16 cellular contexts compared by ENCODE assay signal in genomic region chr2:237594514-237594871, GRCh38. TPM values are rescaled to one million over a fixed set of nuclear protein-coding genes. Genes with fewer than 3 reads are reported as not detected.
DNase-seq lines count a peak whose midpoint lies in the region; ATAC-seq and TF ChIP-seq lines count a peak whose summit lies in the region.
"Had no signal": no experiment of that assay in that cellular context is flagged by ENCODE, and none has a peak within 500 bp of the region (broad histone marks: within the 10 kb centered on the region; RNA-seq: fewer than 3 reads in every experiment).

No MANE protein-coding gene starts in this region.

- peak overlapping the region; percentile 14; the same call in 1 of the 2 replicates for H3K9ac ChIP-seq in HUES64 (ENCODE audit: low read depth, low read length)
- H3K9ac ChIP-seq: SK-N-SH had no signal

- peaks cover 30% of the 10 kb centered on the region for H3F3A ChIP-seq in PC-9 (ENCODE audit: insufficient read depth, low read depth)

- H3K27me3 ChIP-seq in HUES64 (ENCODE audit: insufficient read depth, low read length) (0 out of 2 replicates have a peak, but pooled peaks cover 3% of the 10 kb centered on the region), left lung (no peaks in the 10 kb centered on the region), spleen (replicated peaks in 1 of 7) (no peaks in the 10 kb centered on the region), PC-9 (ENCODE audit: insufficient read depth, low read depth) (no peaks in the 10 kb centered on the region)

- no peak for DNase-seq in chondrocyte (ENCODE audit: low spot score)
- no peak for DNase-seq in left lung
- peak; percentile 41 for DNase-seq in spleen
- DNase-seq in RWPE1 (ENCODE audit: low spot score), result no peak
- no peak for DNase-seq in PC-9
- no peak for DNase-seq in Calu3
- DNase-seq in NCI-H446 (lab: John Stamatoyannopoulos, UW), result no peak
- DNase-seq: left colon; occipital lobe; SK-N-SH; stimulated activated CD4-positive, alpha-beta T cell treated with anti-CD3 and anti-CD28 coated beads, Interleukin-2, amount 100 ng/mL, for 24 hours; stimulated activated naive B cell treated with anti-CD40 and anti-IgM and Interleukin-4, amounts not matched to agents 10 μg/mL and 1 μg/mL and 100 μg/mL, for 72 hours had no signal

- no peaks in the 10 kb centered on the region for H3K36me3 ChIP-seq in HUES64 (ENCODE audit: insufficient read depth, low read length)
- no peaks in the 10 kb centered on the region for H3K36me3 ChIP-seq in left lung
- H3K36me3 ChIP-seq in spleen, result no peaks in the 10 kb centered on the region
- H3K36me3 ChIP-seq in PC-9 (ENCODE audit: low read depth), result no peaks in the 10 kb centered on the region

- H3K36me3 Mint-ChIP-seq in chondrocyte (ENCODE audit: low read depth) (no peaks in the 10 kb centered on the region), Calu3 (ENCODE audit: insufficient read depth, unreplicated experiment) (peaks cover 36% of the 10 kb centered on the region)
- H3K36me3 Mint-ChIP-seq: activated naive CD8-positive, alpha-beta T cell; stimulated activated naive B cell treated with anti-CD40 and anti-IgM and Interleukin-4, amounts not matched to agents 10 μg/mL and 1 μg/mL and 100 μg/mL, for 72 hours had no signal

- H2AFZ ChIP-seq in PC-9, result no peak overlapping the region

- peak; percentile 9 for TF ChIP-seq CTCF in chondrocyte (IDR thresholded peaks at IDR 0.05)
- TF ChIP-seq CTCF in left lung (IDR thresholded peaks at IDR 0.05), result no peak
- TF ChIP-seq CTCF in spleen (IDR thresholded peaks at IDR 0.05 in 8 of 11, conservative IDR thresholded peaks at IDR 0.05 in 3 of 11), result no peak
- TF ChIP-seq CTCF in RWPE1 (conservative IDR thresholded peaks at IDR 0.05; ENCODE audit: low read depth), result no peak
- TF ChIP-seq CTCF in PC-9 (conservative IDR thresholded peaks at IDR 0.05), result no peak
- no peak for TF ChIP-seq CTCF in Calu3 (IDR thresholded peaks at IDR 0.05; ENCODE audit: unreplicated experiment)

- no TSS peak for BruUV-seq in PC-9 (replicated peaks; lab: Mats Ljungman, UMichigan)
- BruUV-seq in Calu3 (replicated peaks; lab: Mats Ljungman, UMichigan), result no TSS peak

- peak overlapping the region; percentile 63; the same call in 1 of the 2 replicates for H3K27ac ChIP-seq in HUES64 (ENCODE audit: low read depth, low read length)
- H3K27ac ChIP-seq in left lung, result peak overlapping the region; percentile 51 to 65
- H3K27ac ChIP-seq in spleen, result no peak overlapping the region
- no peak overlapping the region for H3K27ac ChIP-seq in RWPE1
- H3K27ac ChIP-seq in PC-9, result no peak overlapping the region

- H3K27ac Mint-ChIP-seq in chondrocyte (ENCODE audit: unreplicated experiment) (peak overlapping the region; percentile 90), Calu3 (ENCODE audit: unreplicated experiment) (no peak overlapping the region)
- H3K27ac Mint-ChIP-seq: activated naive CD8-positive, alpha-beta T cell; stimulated activated naive B cell treated with anti-CD40 and anti-IgM and Interleukin-4, amounts not matched to agents 10 μg/mL and 1 μg/mL and 100 μg/mL, for 72 hours had no signal

- CTCF ChIA-PET in RWPE1 (lab: Yijun Ruan, JAX) (no interaction called here), PC-9 (lab: Charles Lee) (no interaction called here), Calu3 (lab: Charles Lee) (no interaction called here)

- peaks cover 13% of the 10 kb centered on the region for H3K79me2 ChIP-seq in PC-9 (ENCODE audit: low read depth)

- 20% methylated on average over 5 of the region's 5 CpGs for WGBS in HUES64
- WGBS in spleen, 5 donors, result 69 to 91% (median 76%) methylated on average over 5 of the region's 5 CpGs

- H3K4me1 ChIP-seq in HUES64 (ENCODE audit: insufficient read depth, low read length), result peaks cover 33% of the 10 kb centered on the region
- peaks cover 3 to 25% of the 10 kb centered on the region in 2 donors for H3K4me1 ChIP-seq in left lung
- H3K4me1 ChIP-seq in spleen, result peaks cover 0 to 18% (median 12%) of the 10 kb centered on the region in 6 donors
- peaks cover 10% of the 10 kb centered on the region for H3K4me1 ChIP-seq in PC-9 (replicated peaks; ENCODE audit: insufficient read depth)

- H3K4me2 ChIP-seq in PC-9, result no peak overlapping the region
- H3K4me2 ChIP-seq: SK-N-SH had no signal

- H3K9me2 ChIP-seq in PC-9 (ENCODE audit: insufficient read depth), result no peaks in the 10 kb centered on the region
- H3K9me2 ChIP-seq: SK-N-SH had no signal

- POLR2A ChIA-PET in RWPE1 (lab: Yijun Ruan, JAX; ENCODE audit: low non-redundant PET), result no interaction called here
- POLR2A ChIA-PET in PC-9 (lab: Charles Lee; ENCODE audit: unreplicated experiment), result no interaction called here

- H3K9me3 Mint-ChIP-seq in chondrocyte (ENCODE audit: low read depth) (no peaks in the 10 kb centered on the region), Calu3 (ENCODE audit: low read depth, unreplicated experiment) (no peaks in the 10 kb centered on the region)
- H3K9me3 Mint-ChIP-seq: stimulated activated naive B cell treated with anti-CD40 and anti-IgM and Interleukin-4, amounts not matched to agents 10 μg/mL and 1 μg/mL and 100 μg/mL, for 72 hours had no signal

- H4K20me1 ChIP-seq in PC-9 (ENCODE audit: insufficient read depth), result no peaks in the 10 kb centered on the region

- H3K27me3 Mint-ChIP-seq in chondrocyte (ENCODE audit: low read depth) (no peaks in the 10 kb centered on the region), Calu3 (ENCODE audit: unreplicated experiment) (peaks cover 24% of the 10 kb centered on the region)
- H3K27me3 Mint-ChIP-seq: activated naive CD8-positive, alpha-beta T cell had no signal

- H3K9me3 ChIP-seq in HUES64 (ENCODE audit: insufficient read depth, low read depth, low read length) (no peaks in the 10 kb centered on the region), left lung (no peaks in the 10 kb centered on the region), spleen (no peaks in the 10 kb centered on the region), PC-9 (ENCODE audit: insufficient read depth, low read depth) (no peaks in the 10 kb centered on the region)
- H3K9me3 ChIP-seq: SK-N-SH had no signal

- intact Hi-C loops in left lung (cut with DNase I), result no loop called here
- intact Hi-C loops in spleen (cut with DNase I; ENCODE audit: low total_unique reads), result no loop called here
- intact Hi-C loops in PC-9 (cut with micrococcal nuclease; ENCODE audit: unreplicated experiment), result loop anchor here (5.0 to 10.0 kb wide), 2 partner anchors 270 to 663 kb away; no protein-coding TSS in a partner anchor
- intact Hi-C loops in Calu3 (cut with micrococcal nuclease; ENCODE audit: unreplicated experiment), result no loop called here

- no peak for TF ChIP-seq POLR2A in spleen (IDR thresholded peaks at IDR 0.05)

- H3K4me1 Mint-ChIP-seq in chondrocyte (ENCODE audit: low read depth) (peaks cover 42% of the 10 kb centered on the region), Calu3 (ENCODE audit: low read depth, unreplicated experiment) (peaks cover 7% of the 10 kb centered on the region)

- peak; percentile 47 for ATAC-seq in left lung
- ATAC-seq: left colon had no signal

- H3K4me3 ChIP-seq in HUES64 (ENCODE audit: low read length) (peak overlapping the region; percentile 7; the same call in 1 of the 2 replicates), left lung (no peak overlapping the region), spleen (no peak overlapping the region), PC-9 (no peak overlapping the region)

- H3K4me3 Mint-ChIP-seq in chondrocyte (ENCODE audit: unreplicated experiment), result no peak overlapping the region
- no peak overlapping the region for H3K4me3 Mint-ChIP-seq in Calu3 (ENCODE audit: low read depth, unreplicated experiment)
- H3K4me3 Mint-ChIP-seq: activated naive CD8-positive, alpha-beta T cell; stimulated activated naive B cell treated with anti-CD40 and anti-IgM and Interleukin-4, amounts not matched to agents 10 μg/mL and 1 μg/mL and 100 μg/mL, for 72 hours had no signal

RNA-seq across cellular contexts. Expression of gene RAB17, which starts 4.0 kb away (rescaled TPM):
- 8.4 TPM for polyA plus RNA-seq in HUES64 (2013, experiment 1 of 2)
- 14.5 TPM for polyA plus RNA-seq in HUES64 (2013, experiment 2 of 2)
- total RNA-seq in chondrocyte (0.25 to 0.95 TPM (median 0.68 TPM) in 3 replicates), left lung (10 to 100 TPM; 35.5 to 37.9 TPM), spleen (1 to 10 TPM in 3 of 7 donors, under 1 TPM in 1, not detected in 3; 0.46 to 2.2 (median 1.3) TPM), PC-9 (2021) (86.3 and 88.1 TPM in 2 replicates), Calu3 (2022) (33.3 and 38.3 TPM in 2 replicates)
- under 1 TPM; 0.24 to 0.67 (median 0.57) TPM for polyA plus RNA-seq in spleen
- total RNA-seq: G401 had no signal

RNA-seq across cellular contexts. Expression of gene PRLH, which starts 28.1 kb away (rescaled TPM):
- polyA plus RNA-seq in HUES64 (2013, experiment 1 of 2), result not detected
- not detected for polyA plus RNA-seq in HUES64 (2013, experiment 2 of 2)
- not detected in 3 replicates for total RNA-seq in chondrocyte
- total RNA-seq in left lung, result not detected
- total RNA-seq in spleen, result not detected
- polyA plus RNA-seq in spleen, result not detected
- total RNA-seq in PC-9 (2021), result not detected in 2 replicates
- not detected in 2 replicates for total RNA-seq in Calu3 (2022)
- total RNA-seq: G401, glomerular endothelial cell, left colon, occipital lobe had no signal
- polyA plus RNA-seq: SK-N-SH had no signal

RNA-seq across cellular contexts. Expression of gene LRRFIP1, which starts 32.9 kb away (rescaled TPM):
- 45.2 TPM for polyA plus RNA-seq in HUES64 (2013, experiment 1 of 2)
- polyA plus RNA-seq in HUES64 (2013, experiment 2 of 2), result 53.3 TPM
- total RNA-seq in chondrocyte (84.7 to 97.5 TPM (median 91.5 TPM) in 3 replicates), left lung (100 to 1,000 TPM; 123 to 160 TPM), spleen (100 to 1,000 TPM; 110 to 164 (median 144) TPM), PC-9 (2021) (221 and 238 TPM in 2 replicates), Calu3 (2022) (152 and 161 TPM in 2 replicates)
- polyA plus RNA-seq in spleen, result 10 to 100 TPM; 40.4 to 46.3 (median 44.4) TPM

Comparison
In these comparisons a context has a peak if more than half of its experiments do, and no peak if none do; other contexts are left out.
1. H3K27ac ChIP-seq: peak in HUES64 (single experiment) and left lung (2 of 2); none in spleen (0 of 8), RWPE1 (single experiment) and PC-9 (single experiment).
2. RNA of gene RAB17, which starts 4.0 kb away (total RNA-seq): 86.3 to 88.1 TPM in PC-9, 35.5 to 37.9 TPM in left lung and 33.3 to 38.3 TPM in Calu3; 0.46 to 2.2 TPM in spleen and 0.25 to 0.95 TPM in chondrocyte; every median in the first group is over 10 times any median in the second.